16 cellular contexts compared by ENCODE assay signal in the genomic region with DNA sequence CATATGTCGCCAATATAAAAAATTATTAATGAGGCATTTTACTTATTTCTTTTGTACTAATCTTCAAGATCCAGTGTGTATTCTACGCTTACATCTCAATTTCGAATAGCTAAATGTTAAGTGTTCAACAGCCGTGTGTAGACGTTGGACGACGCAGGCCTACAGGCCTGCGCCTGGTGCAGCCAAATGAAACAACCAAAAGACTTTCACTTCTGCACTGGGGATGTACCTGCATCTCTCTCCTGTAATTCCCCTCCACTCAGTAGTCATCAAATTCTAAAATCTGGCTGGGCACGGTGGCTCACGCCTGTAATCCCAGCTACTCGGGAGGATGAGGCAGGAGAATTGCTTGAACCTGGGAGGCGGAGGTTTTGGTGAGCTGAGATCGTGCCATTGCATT.
DNase-seq lines count a peak whose midpoint lies in the region; ATAC-seq and TF ChIP-seq lines count a peak whose summit lies in the region.
"Had no signal": no experiment of that assay in that cellular context is flagged by ENCODE, and none has a peak within 500 bp of the region (broad histone marks: within the 10 kb centered on the region; RNA-seq: fewer than 3 reads in every experiment).

No MANE protein-coding gene starts in this region.

- H3F3A ChIP-seq in SK-N-SH (replicated peaks; ENCODE audit: insufficient read depth) = no peaks in the 10 kb centered on the region

- H3K4me2 ChIP-seq in SK-N-SH = no peak overlapping the region

- TF ChIP-seq EP300 in SK-N-SH (IDR thresholded peaks at IDR 0.05; ENCODE audit: borderline replicate concordance in 1 of 2, low read depth in 1 of 2, low read length in 1 of 2) = no peak

- DNase-seq in Peyer's patch = peak in 2 of 3 donors; percentile 54 to 59
- DNase-seq in NCI-H1436 (lab: John Stamatoyannopoulos, UW) = no peak
- no peak for DNase-seq in SK-N-DZ (ENCODE audit: low spot score)
- no peak for DNase-seq in NCI-H446 treated with DMSO at 0.1 percent for 48 hours (lab: John Stamatoyannopoulos, UW)
- DNase-seq in SK-N-SH = no peak
- DNase-seq: activated CD4-positive, alpha-beta T cell treated with anti-CD3 and anti-CD28 coated beads for 4 hours; activated gamma-delta T cell treated with Interleukin-2 at 50 U/mL for 16 hours; CD4-positive, alpha-beta memory T cell; foreskin fibroblast; KG1; NCI-H226 had no signal

- CTCF ChIA-PET in SK-N-SH (lab: Yijun Ruan, JAX) = interaction anchor here (1.9 kb wide), 1 partner anchor 101 kb away, joined by 5 read pairs; no protein-coding TSS in a partner anchor

- H3K27ac ChIP-seq in Peyer's patch = peak overlapping the region in 1 of 4 donors; percentile 66
- no peak overlapping the region for H3K27ac ChIP-seq in SK-N-SH (ENCODE audit: low read depth in 2 of 2, low read length in 1 of 2)
- H3K27ac ChIP-seq: parathyroid adenoma, RWPE1 had no signal

- H3K4me3 ChIP-seq in Peyer's patch = no peak overlapping the region
- H3K4me3 ChIP-seq in SK-N-SH (ENCODE audit: low read depth in 2 of 2, low read length in 1 of 2) = no peak overlapping the region

- no peaks in the 10 kb centered on the region for H3K9me2 ChIP-seq in SK-N-SH

- H3K9ac ChIP-seq in SK-N-SH = no peak overlapping the region
- H3K9ac ChIP-seq: parathyroid adenoma had no signal

- 91% methylated on average over 13 of the region's 13 CpGs for WGBS in SK-N-SH (ENCODE audit: low lambda C conversion rate)

- H3K79me2 ChIP-seq in SK-N-SH (ENCODE audit: insufficient read depth) = no peaks in the 10 kb centered on the region
- H3K79me2 ChIP-seq: parathyroid adenoma had no signal

- H3K27me3 ChIP-seq in Peyer's patch (no peaks in the 10 kb centered on the region), SK-N-SH (ENCODE audit: insufficient read depth) (no peaks in the 10 kb centered on the region)

- no peak for TF ChIP-seq CTCF in Peyer's patch (IDR thresholded peaks at IDR 0.05)
- TF ChIP-seq CTCF in SK-N-SH (IDR thresholded peaks at IDR 0.05) = no peak

- no peaks in the 10 kb centered on the region for H4K20me1 ChIP-seq in SK-N-SH (ENCODE audit: insufficient read depth)

- H3K36me3 ChIP-seq in Peyer's patch = no peaks in the 10 kb centered on the region
- no peaks in the 10 kb centered on the region for H3K36me3 ChIP-seq in SK-N-SH (replicated peaks in 1 of 2; ENCODE audit: control insufficient read depth in 1 of 2, insufficient read depth in 2 of 2, low read length in 1 of 2)

- no peak overlapping the region for H2AFZ ChIP-seq in SK-N-SH (ENCODE audit: low read depth)
- H2AFZ ChIP-seq: parathyroid adenoma had no signal

- TF ChIP-seq POLR2A in Peyer's patch (IDR thresholded peaks at IDR 0.05) = no peak

- ATAC-seq in GM18520 (IDR thresholded peaks at IDR 0.05; ENCODE audit: unreplicated experiment) = peak; percentile 75
- ATAC-seq in GM21381 (IDR thresholded peaks at IDR 0.05; ENCODE audit: unreplicated experiment) = peak; percentile 76
- ATAC-seq in HG03039 (IDR thresholded peaks at IDR 0.05; ENCODE audit: unreplicated experiment) = peak; percentile 77

- H3K9me3 ChIP-seq in Peyer's patch = no peaks in the 10 kb centered on the region
- H3K9me3 ChIP-seq in SK-N-SH = no peaks in the 10 kb centered on the region

- POLR2A ChIA-PET in SK-N-SH (lab: Yijun Ruan, JAX) = no interaction called here

- no peaks in the 10 kb centered on the region for H3K4me1 ChIP-seq in Peyer's patch
- no peaks in the 10 kb centered on the region for H3K4me1 ChIP-seq in SK-N-SH (ENCODE audit: control insufficient read depth in 1 of 2, insufficient read depth in 2 of 2, low read depth in 1 of 2, low read length in 1 of 2)
- H3K4me1 ChIP-seq: parathyroid adenoma had no signal

- no peak for TF ChIP-seq RAD21 in SK-N-SH (IDR thresholded peaks at IDR 0.05; ENCODE audit: low read length)

TF ChIP-seq in SK-N-SH, 30 proteins besides CTCF, POLR2A, EP300 and RAD21:
- TF ChIP-seq YY1 (IDR thresholded peaks at IDR 0.05; ENCODE audit: low read depth) (no peak), FOSL2 (IDR thresholded peaks at IDR 0.05; ENCODE audit: borderline replicate concordance, low read depth) (no peak), MEF2A (IDR thresholded peaks at IDR 0.05; ENCODE audit: borderline replicate concordance, low read depth) (no peak), TEAD4 (IDR thresholded peaks at IDR 0.05; ENCODE audit: borderline replicate concordance, insufficient read depth) (no peak), FOXM1 (IDR thresholded peaks at IDR 0.05; ENCODE audit: low read depth) (no peak), RFX5 (IDR thresholded peaks at IDR 0.05; ENCODE audit: low read length) (no peak), TAF1 (IDR thresholded peaks at IDR 0.05; ENCODE audit: borderline replicate concordance, low read depth, low read length) (no peak), RXRA (IDR thresholded peaks at IDR 0.05; ENCODE audit: borderline replicate concordance, low read depth) (no peak), NRF1 (IDR thresholded peaks at IDR 0.05; ENCODE audit: low read depth, low read length) (no peak), SIN3A (IDR thresholded peaks at IDR 0.05; ENCODE audit: borderline replicate concordance, low read depth, low read length) (no peak), JUND (IDR thresholded peaks at IDR 0.05) (no peak), NFIC (IDR thresholded peaks at IDR 0.05; ENCODE audit: borderline replicate concordance) (no peak), FOXJ3 (CRISPR knock-in tag; IDR thresholded peaks at IDR 0.05) (no peak)
- TF ChIP-seq, protein P1, sequence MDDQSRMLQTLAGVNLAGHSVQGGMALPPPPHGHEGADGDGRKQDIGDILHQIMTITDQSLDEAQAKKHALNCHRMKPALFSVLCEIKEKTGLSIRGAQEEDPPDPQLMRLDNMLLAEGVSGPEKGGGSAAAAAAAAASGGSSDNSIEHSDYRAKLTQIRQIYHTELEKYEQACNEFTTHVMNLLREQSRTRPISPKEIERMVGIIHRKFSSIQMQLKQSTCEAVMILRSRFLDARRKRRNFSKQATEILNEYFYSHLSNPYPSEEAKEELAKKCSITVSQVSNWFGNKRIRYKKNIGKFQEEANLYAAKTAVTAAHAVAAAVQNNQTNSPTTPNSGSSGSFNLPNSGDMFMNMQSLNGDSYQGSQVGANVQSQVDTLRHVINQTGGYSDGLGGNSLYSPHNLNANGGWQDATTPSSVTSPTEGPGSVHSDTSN (IDR thresholded peaks at IDR 0.05) = no peak
- TF ChIP-seq, protein P2, sequence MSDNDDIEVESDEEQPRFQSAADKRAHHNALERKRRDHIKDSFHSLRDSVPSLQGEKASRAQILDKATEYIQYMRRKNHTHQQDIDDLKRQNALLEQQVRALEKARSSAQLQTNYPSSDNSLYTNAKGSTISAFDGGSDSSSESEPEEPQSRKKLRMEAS (IDR thresholded peaks at IDR 0.05; ENCODE audit: low read depth) = no peak
- TF ChIP-seq, protein P3, sequence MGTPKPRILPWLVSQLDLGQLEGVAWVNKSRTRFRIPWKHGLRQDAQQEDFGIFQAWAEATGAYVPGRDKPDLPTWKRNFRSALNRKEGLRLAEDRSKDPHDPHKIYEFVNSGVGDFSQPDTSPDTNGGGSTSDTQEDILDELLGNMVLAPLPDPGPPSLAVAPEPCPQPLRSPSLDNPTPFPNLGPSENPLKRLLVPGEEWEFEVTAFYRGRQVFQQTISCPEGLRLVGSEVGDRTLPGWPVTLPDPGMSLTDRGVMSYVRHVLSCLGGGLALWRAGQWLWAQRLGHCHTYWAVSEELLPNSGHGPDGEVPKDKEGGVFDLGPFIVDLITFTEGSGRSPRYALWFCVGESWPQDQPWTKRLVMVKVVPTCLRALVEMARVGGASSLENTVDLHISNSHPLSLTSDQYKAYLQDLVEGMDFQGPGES (IDR thresholded peaks at IDR 0.05; ENCODE audit: low read depth, low read length) = no peak

Comparison
In these comparisons a context has a peak if more than half of its experiments do, and no peak if none do; other contexts are left out.
1. DNase-seq: peak in Peyer's patch (2 of 3); none in NCI-H1436 (single experiment), SK-N-DZ (single experiment), NCI-H446 treated with DMSO at 0.1 percent for 48 hours (single experiment) and SK-N-SH (single experiment).
2. Peak in every context shown above with its lines, with median percentiles within 50 percentile points of each other: ATAC-seq.